1 cellular context compared by ENCODE assay signal in the genomic region with DNA sequence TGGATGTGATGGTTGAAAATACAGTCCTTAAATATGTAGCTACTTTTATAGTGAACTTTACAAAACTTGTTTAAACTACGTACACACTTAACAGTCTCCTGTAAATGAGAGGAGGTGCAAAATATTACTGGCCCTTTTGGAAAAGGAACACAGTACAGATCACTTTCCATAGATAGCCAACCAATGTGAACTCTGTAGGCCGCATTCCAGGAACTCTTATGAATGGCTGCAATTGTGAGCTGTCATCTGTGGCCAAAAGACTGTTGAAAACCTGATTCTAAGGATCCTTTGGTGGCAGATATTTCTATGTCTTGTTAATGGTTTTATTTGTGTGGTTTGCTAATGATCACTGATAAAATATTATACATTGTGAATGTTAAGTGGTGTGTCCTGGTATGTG.
TF ChIP-seq lines count a peak whose summit lies in the region.

No MANE protein-coding gene starts in this region.

TF ChIP-seq in HCT116, 20 proteins besides CTCF, POLR2A, EP300 and RAD21 (continued from another document):
- TF ChIP-seq TCF7L2 (IDR thresholded peaks at IDR 0.05; ENCODE audit: borderline replicate concordance, extremely low read depth, insufficient read depth, insufficient read length): no peak
